ENCODE assay signal across 8 cellular contexts in genomic region chr15:66369773-66370651, GRCh38. TPM values are rescaled to one million over a fixed set of nuclear protein-coding genes. Genes with fewer than 3 reads are reported as not detected.
DNase-seq lines count a peak whose midpoint lies in the region; ATAC-seq, FAIRE-seq and TF ChIP-seq lines count a peak whose summit lies in the region.

No MANE protein-coding gene starts in this region.

- H3K27ac ChIP-seq in K562 (ENCODE audit: extremely low read depth, low read depth, low read length) = peak overlapping the region; percentile 57; the same call in 2 of the 3 replicates
- peak overlapping the region in 3 of 4 donors; percentile 60 to 74 (median 71) for H3K27ac ChIP-seq in tibial nerve

- H3K4me3 ChIP-seq in K562 = no peak overlapping the region
- H3K4me3 ChIP-seq in tibial nerve = peak overlapping the region in 3 of 4 donors; percentile 5 to 42 (median 41)

- no peaks in the 10 kb centered on the region for H3K79me2 ChIP-seq in K562 (ENCODE audit: control insufficient read depth, insufficient read depth, low read length)

- TF ChIP-seq CTCF in K562 (IDR thresholded peaks at IDR 0.05 in 2 of 3, conservative IDR thresholded peaks at IDR 0.05 in 1 of 3; ENCODE audit: insufficient read depth in 2 of 3, low read depth in 1 of 3, low read length in 3 of 3) = no peak
- no peak for TF ChIP-seq CTCF in tibial nerve (IDR thresholded peaks at IDR 0.05)

- DNase-seq in NOMO-1 (lab: John Stamatoyannopoulos, UW; ENCODE audit: unreplicated experiment in 2 of 2) (peak; percentile 43 to 74), NOMO-1 treated with dmso at 0.1 percent for 144 hours (lab: John Stamatoyannopoulos, UW; ENCODE audit: unreplicated experiment) (no peak), NCI-H748 (lab: John Stamatoyannopoulos, UW; ENCODE audit: unreplicated experiment) (peak; percentile 27), K562 (ENCODE audit: extremely low read depth in 1 of 4, low spot score in 3 of 4) (peak; percentile 16 to 27 (median 20)), left kidney (ENCODE audit: low read depth, low spot score) (peak; percentile 37), tibial nerve (ENCODE audit: low spot score in 2 of 2) (no peak), middle frontal gyrus (ENCODE audit: extremely low spot score, low spot score) (no peak)

- peak; percentile 35 for FAIRE-seq in K562 (lab: Jason Lieb, UNC)

- H3K4me1 ChIP-seq in K562 (replicated peaks in 1 of 2; ENCODE audit: control insufficient read depth in 2 of 2, insufficient read depth in 2 of 2, low read length in 2 of 2) = peaks cover 0 to 12% of the 10 kb centered on the region in 2 experiments; a peak in 3 of 5 replicates
- H3K4me1 ChIP-seq in tibial nerve = no peaks in the 10 kb centered on the region

- ATAC-seq in K562 (peak; percentile 85), GM21360 (IDR thresholded peaks at IDR 0.05; ENCODE audit: unreplicated experiment) (no peak)

- no peaks in the 10 kb centered on the region for H4K20me1 ChIP-seq in K562 (replicated peaks; ENCODE audit: control insufficient read depth, insufficient read depth, low read length)

- H3K27me3 ChIP-seq in K562 (ENCODE audit: control insufficient read depth in 2 of 2, insufficient read depth in 2 of 2, low read length in 2 of 2) = no peaks in the 10 kb centered on the region
- no peaks in the 10 kb centered on the region for H3K27me3 ChIP-seq in tibial nerve

- H3K36me3 ChIP-seq in K562 (ENCODE audit: control insufficient read depth, insufficient read depth, low read length) (no peaks in the 10 kb centered on the region), tibial nerve (no peaks in the 10 kb centered on the region)

- CTCF ChIA-PET in K562 (lab: Yijun Ruan, JAX; ENCODE audit: low intra/inter-chr PET ratio) = no interaction called here

- TF ChIP-seq POLR2A in K562 (conservative IDR thresholded peaks at IDR 0.05) = no peak
- TF ChIP-seq POLR2A in tibial nerve (IDR thresholded peaks at IDR 0.05) = no peak

- no TSS peak for BruUV-seq in K562 (replicated peaks; lab: Mats Ljungman, UMichigan)

- TF ChIP-seq RAD21 in K562 (CRISPR knock-in tag; conservative IDR thresholded peaks at IDR 0.05 in 1 of 2, IDR thresholded peaks at IDR 0.05 in 1 of 2) = no peak

- H2AFZ ChIP-seq in K562 (ENCODE audit: low read depth, low read length) = peak overlapping the region; percentile 94

- H3K4me2 ChIP-seq in K562 (ENCODE audit: insufficient read depth, low read length) = peak overlapping the region; percentile 70

- peak overlapping the region in 1 of 2 experiments; percentile 57; a peak in 2 of 4 replicates for H3K9ac ChIP-seq in K562 (ENCODE audit: insufficient read depth in 1 of 2, low read depth in 2 of 2, low read length in 2 of 2)

- H3K9me3 ChIP-seq in K562 (replicated peaks; ENCODE audit: control insufficient read depth, insufficient read depth, low read depth, low read length) (no peaks in the 10 kb centered on the region), tibial nerve (peaks cover 0 to 15% (median 2%) of the 10 kb centered on the region in 4 donors)

- 0 out of 2 replicates have a peak, but pooled peaks have one; percentile 40 for TF ChIP-seq EP300 in K562 (IDR thresholded peaks at IDR 0.05; ENCODE audit: low read length)
- no peak for TF ChIP-seq EP300 in tibial nerve (IDR thresholded peaks at IDR 0.05)

- no peaks in the 10 kb centered on the region for H3K9me1 ChIP-seq in K562 (ENCODE audit: control insufficient read depth, insufficient read depth, low read length)

- POLR2A ChIA-PET in K562 (lab: Yijun Ruan, JAX) = interaction anchor here (0.7 to 1.1 kb wide), 2 partner anchors 9 to 14 kb away, joined by 4 to 5 read pairs; partner anchors contain the start of gene TIPIN

- in situ Hi-C loops in K562 (cut with MboI) = no loop called here

- 17% methylated on average over 11 of the region's 12 CpGs for WGBS in K562 (ENCODE audit: insufficient coverage, low coverage, missing lambda C conversion rate)
- 12 to 15% methylated on average over 12 of the region's 12 CpGs for WGBS in tibial nerve, 2 donors

- intact Hi-C loops in K562 (cut with micrococcal nuclease) = no loop called here

TF ChIP-seq in K562, 482 proteins besides CTCF, POLR2A, EP300 and RAD21 (continues in another document):
- TF ChIP-seq THAP12 (CRISPR knock-in tag; IDR thresholded peaks at IDR 0.05) (no peak), ZBTB7A (IDR thresholded peaks at IDR 0.05; ENCODE audit: borderline replicate concordance, control insufficient read depth, low read depth, low read length) (no peak), ZNF277 (CRISPR knock-in tag; IDR thresholded peaks at IDR 0.05; ENCODE audit: borderline replicate concordance) (no peak)

RNA-seq across cellular contexts. Expression of gene TIPIN, which starts 13.5 kb away (rescaled TPM):
- total RNA-seq in K562 (2011; cell fraction: chromatin; rRNA removed; ENCODE audit: low replicate concordance) = 21.9 and 44.7 TPM in 2 replicates
- total RNA-seq in K562 (2011; cell fraction: nucleolus; rRNA removed) = 15.3 and 17.0 TPM in 2 replicates
- 25.1 and 31.1 TPM in 2 replicates for total RNA-seq in K562 (2011; cell fraction: nucleoplasm; rRNA removed)
- total RNA-seq in K562 (2014; rRNA removed) = 29.9 and 31.1 TPM in 2 replicates
- total RNA-seq in K562 (2014; rRNA removed; fragmentation: Illumina TruSeq; extraction: Trizol) = 45.8 and 64.9 TPM in 2 replicates
- 40.4 and 41.9 TPM in 2 replicates for total RNA-seq in K562 (2015; rRNA removed; fragmentation: Illumina TruSeq; extraction: Trizol)
- 27.4 and 28.0 TPM in 2 replicates for total RNA-seq in K562 (2021)
- 15.2 and 22.9 TPM in 2 replicates for polyA plus RNA-seq in K562 (2011; rRNA removed)
- 5.1 and 8.0 TPM in 2 replicates for polyA plus RNA-seq in K562 (2011; cell fraction: cytosol; rRNA removed)
- polyA plus RNA-seq in K562 (2011; cell fraction: nucleus; rRNA removed) = 6.7 and 7.4 TPM in 2 replicates
- polyA plus RNA-seq in K562 (2012) = 23.8 and 27.9 TPM in 2 replicates
- polyA plus RNA-seq in K562 (2014; fragmentation: Illumina TruSeq; extraction: Trizol) = 61.4 and 62.1 TPM in 2 replicates
- 10 to 100 TPM; 55.6 to 58.9 TPM for polyA plus RNA-seq in K562 (2014; fragmentation: Nextera tagmentation; extraction: Ambion mirVana)
- polyA plus RNA-seq in K562 (2014; rRNA removed) = 25.7 and 42.0 TPM in 2 replicates
- polyA minus RNA-seq in K562 (2011; rRNA and poly(A)+ RNA removed) = 37.5 and 43.0 TPM in 2 replicates
- polyA minus RNA-seq in K562 (2011; cell fraction: cytosol; rRNA and poly(A)+ RNA removed) = 12.2 and 18.7 TPM in 2 replicates
- polyA minus RNA-seq in K562 (2011; cell fraction: nucleus; rRNA and poly(A)+ RNA removed) = 7.7 and 14.1 TPM in 2 replicates
- total RNA-seq in tibial nerve = 10 to 100 TPM in 1 of 4 donors, 1 to 10 TPM in 3; 5.4 to 17.5 (median 6.4) TPM

RNA-seq across cellular contexts. Expression of gene MAP2K1, which starts 16.7 kb away (rescaled TPM):
- 21.2 and 29.3 TPM in 2 replicates for total RNA-seq in K562 (2011; cell fraction: chromatin; rRNA removed; ENCODE audit: low replicate concordance)
- 13.3 and 13.7 TPM in 2 replicates for total RNA-seq in K562 (2011; cell fraction: nucleolus; rRNA removed)
- total RNA-seq in K562 (2011; cell fraction: nucleoplasm; rRNA removed) = 19.4 and 21.1 TPM in 2 replicates
- total RNA-seq in K562 (2014; rRNA removed) (30.0 and 37.6 TPM in 2 replicates), K562 (2014; rRNA removed; fragmentation: Illumina TruSeq; extraction: Trizol) (29.3 and 29.7 TPM in 2 replicates), K562 (2015; rRNA removed; fragmentation: Illumina TruSeq; extraction: Trizol) (22.4 and 24.6 TPM in 2 replicates), K562 (2021) (55.9 and 58.3 TPM in 2 replicates), tibial nerve (10 to 100 TPM; 30.2 to 64.8 (median 41.4) TPM)
- polyA plus RNA-seq in K562 (2011; rRNA removed) (45.5 and 48.2 TPM in 2 replicates), K562 (2014; fragmentation: Illumina TruSeq; extraction: Trizol) (41.4 and 42.3 TPM in 2 replicates), K562 (2014; fragmentation: Nextera tagmentation; extraction: Ambion mirVana) (10 to 100 TPM in 1 of 2 experiments, 1 to 10 TPM in 1; 7.5 to 10.9 TPM), K562 (2014; rRNA removed) (45.0 and 52.7 TPM in 2 replicates)
- polyA plus RNA-seq in K562 (2011; cell fraction: cytosol; rRNA removed) = 31.5 and 44.6 TPM in 2 replicates
- 18.0 and 20.6 TPM in 2 replicates for polyA plus RNA-seq in K562 (2011; cell fraction: nucleus; rRNA removed)
- polyA plus RNA-seq in K562 (2012) = 44.7 and 48.5 TPM in 2 replicates
- polyA minus RNA-seq in K562 (2011; rRNA and poly(A)+ RNA removed) = 24.3 and 25.8 TPM in 2 replicates
- 17.0 and 20.3 TPM in 2 replicates for polyA minus RNA-seq in K562 (2011; cell fraction: cytosol; rRNA and poly(A)+ RNA removed)
- 6.5 and 10.6 TPM in 2 replicates for polyA minus RNA-seq in K562 (2011; cell fraction: nucleus; rRNA and poly(A)+ RNA removed)

Comparison
In these comparisons a context has a peak if more than half of its experiments do, and no peak if none do; other contexts are left out.
1. DNase-seq: peak in NOMO-1 (2 of 2), NCI-H748 (single experiment), K562 (4 of 4) and left kidney (single experiment); none in NOMO-1 treated with dmso at 0.1 percent for 144 hours (single experiment), tibial nerve (0 of 2) and middle frontal gyrus (single experiment).